Comparison of ENCODE assay signal across 1 cellular context in the genomic region with DNA sequence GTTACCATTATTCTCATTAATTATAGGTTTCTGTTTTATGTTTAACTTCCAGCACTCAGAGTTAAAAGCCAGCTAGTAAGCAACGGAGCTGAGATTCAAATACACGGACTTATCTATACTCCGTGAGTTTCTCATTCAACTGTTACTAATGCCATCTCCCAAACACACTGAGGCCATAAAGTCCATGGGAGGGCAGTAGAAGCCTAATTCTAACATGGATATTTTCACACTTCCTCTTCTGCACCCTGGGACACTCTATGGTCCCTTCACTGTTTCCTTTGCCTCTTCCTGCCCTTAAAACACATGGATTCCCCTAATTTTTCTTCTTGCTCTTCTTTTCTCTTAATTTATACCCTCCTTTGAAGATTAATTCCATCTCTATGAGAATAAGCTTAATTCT.
TF ChIP-seq lines count a peak whose summit lies in the region.

No MANE protein-coding gene starts in this region.

TF ChIP-seq in GM12878, 131 proteins besides CTCF, POLR2A, EP300 and RAD21 (continued from another document):
- TF ChIP-seq SPI1 (IDR thresholded peaks at IDR 0.05; ENCODE audit: borderline replicate concordance, insufficient read depth, low read depth, low read length) = peak; percentile 31; the same call in 1 of the 2 replicates
TF ChIP-seq in GM12878: peak in this region for 1.
